ENCODE assay signal across 8 cellular contexts in genomic region chr5:157858527-157859226, GRCh38. TPM values are rescaled to one million over a fixed set of nuclear protein-coding genes. Genes with fewer than 3 reads are reported as not detected.
DNase-seq lines count a peak whose midpoint lies in the region; ATAC-seq and TF ChIP-seq lines count a peak whose summit lies in the region.

TSS of gene CLINT1 (minus strand) at chr5:157859145. CDS start at chr5:157858970, 175 bp downstream.

- DNase-seq in DMS79 (lab: John Stamatoyannopoulos, UW): peak; percentile 8
- peak; percentile 84 for DNase-seq in LHCN-M2 (ENCODE audit: low read depth)
- peak; percentile 81 for DNase-seq in activated T-helper 9 cell treated with anti-CD3 and anti-CD28 coated beads, Interleukin-2, amount 50 U/mL, for 16 hours (ENCODE audit: low read depth)
- peak; percentile 78 for DNase-seq in fibroblast of mammary gland (ENCODE audit: low read depth)
- DNase-seq in naive thymus-derived CD8-positive, alpha-beta T cell: peak; percentile 80 to 92 (median 83)
- DNase-seq in stimulated activated naive CD4-positive, alpha-beta T cell (lab: John Stamatoyannopoulos, UW): peak; percentile 74 to 85 (median 82)

- H3K4me3 ChIP-seq in fibroblast of mammary gland (ENCODE audit: control insufficient read depth, low read depth, low read length): peak within 1 kb of the TSS; percentile 89

- peaks cover 36 to 76% (median 72%) of the 10 kb centered on the region in 4 donors for H3K4me1 Mint-ChIP-seq in naive thymus-derived CD8-positive, alpha-beta T cell

- POLR2A ChIA-PET in naive thymus-derived CD8-positive, alpha-beta T cell (lab: Charles Lee): interaction anchor here (0.5 to 1.5 kb wide), 6 partner anchors 9 to 740 kb away, joined by 3 to 10 read pairs (median 4); partner anchors contain the start of genes LSM11 and THG1L

- TF ChIP-seq CTCF in fibroblast of mammary gland (conservative IDR thresholded peaks at IDR 0.05; ENCODE audit: control insufficient read depth, insufficient read depth, low read depth, low read length): no peak

- peak; percentile 40 for ATAC-seq in GM21786 (IDR thresholded peaks at IDR 0.05; ENCODE audit: unreplicated experiment)
- peak; percentile 95 to 96 for ATAC-seq in naive thymus-derived CD8-positive, alpha-beta T cell

- H3K9me3 Mint-ChIP-seq in naive thymus-derived CD8-positive, alpha-beta T cell: no peaks in the 10 kb centered on the region

- H3K4me3 Mint-ChIP-seq in naive thymus-derived CD8-positive, alpha-beta T cell: peak within 1 kb of the TSS; percentile 90 to 99 (median 97)

- no peaks in the 10 kb centered on the region for H3K27me3 Mint-ChIP-seq in naive thymus-derived CD8-positive, alpha-beta T cell

- peak; percentile 79 for TF ChIP-seq POLR2A in Raji (IDR thresholded peaks at IDR 0.05; ENCODE audit: insufficient read depth, low read depth, low read length)

- peak within 1 kb of the TSS; percentile 92 to 98 (median 96) for H3K27ac Mint-ChIP-seq in naive thymus-derived CD8-positive, alpha-beta T cell

- peaks cover 0 to 14% (median 0%) of the 10 kb centered on the region in 3 donors for H3K36me3 Mint-ChIP-seq in naive thymus-derived CD8-positive, alpha-beta T cell

RNA-seq across cellular contexts. Expression of gene CLINT1, which starts in this region (rescaled TPM):
- total RNA-seq in LHCN-M2 (2014; rRNA removed): 52.6 and 64.8 TPM in 2 replicates
- 30.6 TPM for polyA plus RNA-seq in LHCN-M2 (2012)
- 10 to 100 TPM; 65.7 to 68.7 TPM for total RNA-seq in naive thymus-derived CD8-positive, alpha-beta T cell
- polyA plus RNA-seq in naive thymus-derived CD8-positive, alpha-beta T cell: 10 to 100 TPM; 64.7 to 75.5 (median 65.0) TPM

Comparison
In these comparisons a context has a peak if more than half of its experiments do, and no peak if none do; other contexts are left out.
1. Peak in every context shown above with its lines: DNase-seq, ATAC-seq and H3K4me3 ChIP-seq.
2. DNase-seq: peak in every context shown above with its lines; median percentile 84 in LHCN-M2; 83 in naive thymus-derived CD8-positive, alpha-beta T cell; 82 in stimulated activated naive CD4-positive, alpha-beta T cell; 81 in activated T-helper 9 cell treated with anti-CD3 and anti-CD28 coated beads, Interleukin-2, amount 50 U/mL, for 16 hours; 78 in fibroblast of mammary gland; 8 in DMS79.